19 cellular contexts compared by ENCODE assay signal in genomic region chr7:106012184-106012583, GRCh38. TPM values are rescaled to one million over a fixed set of nuclear protein-coding genes. Genes with fewer than 3 reads are reported as not detected.
A peak's percentile ranks its signal among the peaks of the same experiment; 100 is the strongest.
DNase-seq lines count a peak whose midpoint lies in the region; ATAC-seq, FAIRE-seq and TF ChIP-seq lines count a peak whose summit lies in the region.
"Had no signal": no experiment of that assay in that cellular context is flagged by ENCODE, and none has a peak within 500 bp of the region (broad histone marks: within the 10 kb centered on the region; RNA-seq: fewer than 3 reads in every experiment).

No MANE protein-coding gene starts in this region.

- no peak overlapping the region for H4K8ac ChIP-seq in neuronal stem cell (ENCODE audit: low read depth, low read length)

- intact Hi-C loops in HepG2 (cut with micrococcal nuclease; ENCODE audit: unreplicated experiment) = no loop called here
- intact Hi-C loops in right cardiac atrium (cut with DNase I) = loop anchor here in 3 of 4 donors (10.0 kb wide), 2 partner anchors 247 to 357 kb away; no protein-coding TSS in a partner anchor

- no peak overlapping the region for H3K23ac ChIP-seq in neuronal stem cell (ENCODE audit: low read depth, low read length, poor library complexity)

- no peaks in the 10 kb centered on the region for H3K79me2 ChIP-seq in HepG2 (ENCODE audit: insufficient read depth, low read length)

- H3K36me3 Mint-ChIP-seq in activated naive CD4-positive, alpha-beta T cell treated with anti-CD3 and anti-CD28 coated beads, Interleukin-2, amount 50 U/mL, for 24 hours = peaks cover 6% of the 10 kb centered on the region
- H3K36me3 Mint-ChIP-seq in activated naive CD4-positive, alpha-beta T cell treated with anti-CD3 and anti-CD28 coated beads, Interleukin-2, amount 50 U/mL, for 72 hours = peaks cover 8 to 16% of the 10 kb centered on the region in 2 donors

- no peak for TF ChIP-seq EP300 in gastroesophageal sphincter (IDR thresholded peaks at IDR 0.05)
- no peak for TF ChIP-seq EP300 in HepG2 (IDR thresholded peaks at IDR 0.05; ENCODE audit: low read depth in 2 of 2, low read length in 2 of 2)
- no peak for TF ChIP-seq EP300 in HepG2 (CRISPR knock-in tag; IDR thresholded peaks at IDR 0.05; ENCODE audit: borderline replicate concordance)

- H3K4ac ChIP-seq in neuronal stem cell (ENCODE audit: low read length) = no peak overlapping the region

- H3K4me3 ChIP-seq in gastroesophageal sphincter = no peak overlapping the region
- H3K4me3 ChIP-seq in neuronal stem cell (ENCODE audit: low read length in 2 of 2) = no peak overlapping the region
- no peak overlapping the region for H3K4me3 ChIP-seq in HepG2 (replicated peaks in 1 of 3; ENCODE audit: insufficient read depth in 1 of 3, low read depth in 2 of 3, low read length in 3 of 3)
- H3K4me3 ChIP-seq in right cardiac atrium (ENCODE audit: low read length) = no peak overlapping the region
- H3K4me3 ChIP-seq: GM12878, GM23248 had no signal

- peak overlapping the region in 3 of 4 donors; percentile 74 to 85 (median 76) for H3K27ac ChIP-seq in gastroesophageal sphincter
- H3K27ac ChIP-seq in neuronal stem cell (replicated peaks; ENCODE audit: low read length) = no peak overlapping the region
- no peak overlapping the region for H3K27ac ChIP-seq in HepG2 (ENCODE audit: extremely low read length, insufficient read depth, low read length)
- no peak overlapping the region for H3K27ac ChIP-seq in right cardiac atrium (ENCODE audit: low read length)
- H3K27ac ChIP-seq: GM23248 had no signal

- CTCF ChIA-PET in HepG2 (lab: Yijun Ruan, JAX; ENCODE audit: low intra/inter-chr PET ratio, low total read pairs) = no interaction called here

- no peaks in the 10 kb centered on the region for H3K79me1 ChIP-seq in neuronal stem cell (ENCODE audit: low read depth, low read length)

- in situ Hi-C loops in HepG2 (cut with HindIII; ENCODE audit: extremely low pct_ligation_motif_present, low pct_unique_long_range_greater_than_20kb) = loop anchor here (10.0 kb wide), 1 partner anchor 247 kb away; no protein-coding TSS in a partner anchor

- H3K18ac ChIP-seq in neuronal stem cell (ENCODE audit: low read length) = peak overlapping the region; percentile 35

- no TSS peak for BruUV-seq in HepG2 (replicated peaks; lab: Mats Ljungman, UMichigan)

- H3K9me3 ChIP-seq in gastroesophageal sphincter (no peaks in the 10 kb centered on the region), neuronal stem cell (replicated peaks in 1 of 2; ENCODE audit: control insufficient read depth in 2 of 2, insufficient read depth in 1 of 2, low read depth in 1 of 2, low read length in 2 of 2) (peaks cover 0 to 5% of the 10 kb centered on the region in 2 donors), HepG2 (ENCODE audit: low read length) (no peaks in the 10 kb centered on the region), right cardiac atrium (ENCODE audit: control insufficient read depth, low read length) (no peaks in the 10 kb centered on the region)

- H2BK12ac ChIP-seq in neuronal stem cell (ENCODE audit: low read length) = no peak overlapping the region

- POLR2A ChIA-PET in HepG2 (lab: Yijun Ruan, JAX) = no interaction called here

- peaks cover 8 to 54% (median 20%) of the 10 kb centered on the region in 3 donors for H3K4me1 ChIP-seq in gastroesophageal sphincter
- H3K4me1 ChIP-seq in neuronal stem cell (ENCODE audit: control insufficient read depth in 2 of 2, insufficient read depth in 1 of 2, low read depth in 1 of 2, low read length in 2 of 2) = peaks cover 12 to 14% of the 10 kb centered on the region in 2 donors
- 0 out of 2 replicates have a peak, but pooled peaks cover 10% of the 10 kb centered on the region for H3K4me1 ChIP-seq in HepG2 (ENCODE audit: insufficient read depth, low read length)
- no peaks in the 10 kb centered on the region for H3K4me1 ChIP-seq in right cardiac atrium (ENCODE audit: control insufficient read depth, insufficient read depth, low read length)

- H4K20me1 ChIP-seq in HepG2 (ENCODE audit: insufficient read depth, low read length) = no peaks in the 10 kb centered on the region

- H2AFZ ChIP-seq in neuronal stem cell (ENCODE audit: low read length) (no peak overlapping the region), HepG2 (ENCODE audit: low read length) (no peak overlapping the region)
- H2AFZ ChIP-seq: GM23248 had no signal

- H2AK5ac ChIP-seq in neuronal stem cell (ENCODE audit: low read depth, low read length) = no peak overlapping the region

- H3K9me3 Mint-ChIP-seq in activated naive CD4-positive, alpha-beta T cell treated with anti-CD3 and anti-CD28 coated beads, Interleukin-2, amount 50 U/mL, for 24 hours = peaks cover 6% of the 10 kb centered on the region
- peaks cover 7 to 16% of the 10 kb centered on the region in 2 donors for H3K9me3 Mint-ChIP-seq in activated naive CD4-positive, alpha-beta T cell treated with anti-CD3 and anti-CD28 coated beads, Interleukin-2, amount 50 U/mL, for 72 hours

- H3K4me2 ChIP-seq in neuronal stem cell (ENCODE audit: insufficient read depth, low read length, poor library complexity, severe bottlenecking) = no peak overlapping the region
- no peak overlapping the region for H3K4me2 ChIP-seq in HepG2 (ENCODE audit: low read depth, low read length)

- H3K9ac ChIP-seq in neuronal stem cell (ENCODE audit: low read depth, low read length, poor library complexity) = no peak overlapping the region
- H3K9ac ChIP-seq in HepG2 (ENCODE audit: insufficient read depth, low read depth, low read length) = no peak overlapping the region
- H3K9ac ChIP-seq: GM23248 had no signal

- 86 to 87% methylated on average over 5 of the region's 5 CpGs for WGBS in gastroesophageal sphincter (ENCODE audit: low coverage in 1 of 2), 2 donors
- WGBS in neuronal stem cell (ENCODE audit: extremely low coverage in 2 of 2, insufficient read length in 2 of 2, insufficient replicate concordance in 1 of 2), 2 donors = no CpG with 5 or more reads among the region's 5 CpGs
- 59% methylated on average over 5 of the region's 5 CpGs for WGBS in HepG2 (ENCODE audit: low lambda C conversion rate)
- 81% methylated on average over 5 of the region's 5 CpGs for WGBS in right cardiac atrium

- H3K14ac ChIP-seq in neuronal stem cell (ENCODE audit: low read length) = no peak overlapping the region

- H3K27me3 Mint-ChIP-seq in activated naive CD4-positive, alpha-beta T cell treated with anti-CD3 and anti-CD28 coated beads, Interleukin-2, amount 50 U/mL, for 24 hours = no peaks in the 10 kb centered on the region
- H3K27me3 Mint-ChIP-seq: CD4-positive, alpha-beta T cell had no signal

- no peak overlapping the region for H2BK120ac ChIP-seq in neuronal stem cell (ENCODE audit: low read depth, low read length)

- TF ChIP-seq CTCF in gastroesophageal sphincter (IDR thresholded peaks at IDR 0.05) = no peak
- TF ChIP-seq CTCF in HepG2 (CRISPR knock-in tag; IDR thresholded peaks at IDR 0.05) = no peak

- H4K91ac ChIP-seq in neuronal stem cell (ENCODE audit: low read depth, low read length, poor library complexity) = no peak overlapping the region

- no peak for TF ChIP-seq RAD21 in HepG2 (CRISPR knock-in tag; IDR thresholded peaks at IDR 0.05)

- no peak overlapping the region for H2BK5ac ChIP-seq in neuronal stem cell (ENCODE audit: low read length)

- no peak for ATAC-seq in activated naive CD4-positive, alpha-beta T cell treated with anti-CD3 and anti-CD28 coated beads, Interleukin-2, amount 50 U/mL, for 72 hours
- ATAC-seq in gastroesophageal sphincter (no peak), HepG2 (no peak), right cardiac atrium (no peak), HG02759 (IDR thresholded peaks at IDR 0.05; ENCODE audit: unreplicated experiment) (no peak)
- ATAC-seq: GM12878 had no signal

- no peak overlapping the region for H2BK15ac ChIP-seq in neuronal stem cell (ENCODE audit: low read length)

- no peak for DNase-seq in activated naive CD4-positive, alpha-beta T cell treated with anti-CD3 and anti-CD28 coated beads, Interleukin-2, amount 50 U/mL, for 72 hours (ENCODE audit: low spot score in 2 of 2)
- DNase-seq in neuronal stem cell (ENCODE audit: low spot score) = no peak
- no peak for DNase-seq in HepG2 (ENCODE audit: low spot score)
- no peak for DNase-seq in NCI-H2196 treated with DMSO at 0.1 percent for 48 hours (lab: John Stamatoyannopoulos, UW; ENCODE audit: unreplicated experiment)
- no peak for DNase-seq in right cardiac atrium
- DNase-seq: 8988T; Calu3; CD4-positive, alpha-beta T cell; GF-D8; NCI-H1092 treated with DMSO at 0.1 percent for 48 hours; NCI-H2081; NCI-H2171 treated with DMSO at 0.1 percent for 48 hours; NK-92 treated with Interleukin-12 subunit alpha and Interleukin-12 subunit beta, amount 100 ng/mL, for 24 hours; SHP77 had no signal

- H3K36me3 ChIP-seq in gastroesophageal sphincter = no peaks in the 10 kb centered on the region
- no peaks in the 10 kb centered on the region for H3K36me3 ChIP-seq in neuronal stem cell (replicated peaks in 1 of 2; ENCODE audit: control insufficient read depth in 2 of 2, insufficient read depth in 2 of 2, low read length in 2 of 2)
- H3K36me3 ChIP-seq in HepG2 (replicated peaks in 1 of 2; ENCODE audit: control insufficient read depth in 1 of 2, insufficient read depth in 2 of 2, low read length in 2 of 2) = no peaks in the 10 kb centered on the region

- peak overlapping the region; percentile 9 for H3K4me3 Mint-ChIP-seq in activated naive CD4-positive, alpha-beta T cell treated with anti-CD3 and anti-CD28 coated beads, Interleukin-2, amount 50 U/mL, for 24 hours
- H3K4me3 Mint-ChIP-seq: CD4-positive, alpha-beta T cell had no signal

- TF ChIP-seq POLR2A in gastroesophageal sphincter (IDR thresholded peaks at IDR 0.05) = no peak
- TF ChIP-seq POLR2A in HepG2 (IDR thresholded peaks at IDR 0.05; ENCODE audit: insufficient read depth in 1 of 2, low read depth in 2 of 2, low read length in 2 of 2) = no peak

- H3K4me1 Mint-ChIP-seq in activated naive CD4-positive, alpha-beta T cell treated with anti-CD3 and anti-CD28 coated beads, Interleukin-2, amount 50 U/mL, for 24 hours = peaks cover 66% of the 10 kb centered on the region

- H3K27me3 ChIP-seq in gastroesophageal sphincter (no peaks in the 10 kb centered on the region), neuronal stem cell (ENCODE audit: control insufficient read depth in 3 of 3, insufficient read depth in 3 of 3, low read depth in 1 of 3, low read length in 3 of 3) (no peaks in the 10 kb centered on the region), HepG2 (ENCODE audit: control insufficient read depth in 1 of 2, insufficient read depth in 2 of 2, low read length in 2 of 2) (no peaks in the 10 kb centered on the region), right cardiac atrium (ENCODE audit: control insufficient read depth, insufficient read depth) (no peaks in the 10 kb centered on the region)

- H3K27ac Mint-ChIP-seq in activated naive CD4-positive, alpha-beta T cell treated with anti-CD3 and anti-CD28 coated beads, Interleukin-2, amount 50 U/mL, for 24 hours = peak overlapping the region; percentile 68
- no peak overlapping the region for H3K27ac Mint-ChIP-seq in activated naive CD4-positive, alpha-beta T cell treated with anti-CD3 and anti-CD28 coated beads, Interleukin-2, amount 50 U/mL, for 72 hours
- H3K27ac Mint-ChIP-seq: CD4-positive, alpha-beta T cell had no signal

- no peak for FAIRE-seq in HepG2 (lab: Jason Lieb, UNC)
- FAIRE-seq: GM12878 had no signal

RNA-seq across cellular contexts. Expression of gene CDHR3, which starts 49.1 kb away (rescaled TPM):
- total RNA-seq in activated naive CD4-positive, alpha-beta T cell treated with anti-CD3 and anti-CD28 coated beads, Interleukin-2, amount 50 U/mL, for 72 hours = under 1 TPM; 0.45 to 0.71 TPM
- total RNA-seq in gastroesophageal sphincter = 10 to 100 TPM in 3 of 4 donors, 1 to 10 TPM in 1; 4.3 to 29.5 (median 27.0) TPM
- 2.4 TPM for polyA plus RNA-seq in neuronal stem cell (2013, experiment 1 of 2)
- 2.8 TPM for polyA plus RNA-seq in neuronal stem cell (2013, experiment 2 of 2)
- 8.2 and 11.8 TPM in 2 replicates for total RNA-seq in HepG2 (2016; rRNA removed; fragmentation: Illumina TruSeq; extraction: Trizol)
- 12.8 and 13.7 TPM in 2 replicates for total RNA-seq in HepG2 (2016; cell fraction: cytosol; rRNA removed; fragmentation: Illumina TruSeq; extraction: Trizol; ENCODE audit: low read depth)
- 7.2 and 11.7 TPM in 2 replicates for total RNA-seq in HepG2 (2016; cell fraction: insoluble cytoplasmic fraction; rRNA removed; fragmentation: Illumina TruSeq; extraction: Trizol)
- 15.8 and 18.0 TPM in 2 replicates for total RNA-seq in HepG2 (2016; cell fraction: membrane; rRNA removed; fragmentation: Illumina TruSeq; extraction: Trizol)
- total RNA-seq in HepG2 (2016; cell fraction: nucleus; rRNA removed; fragmentation: Illumina TruSeq; extraction: Trizol) = 32.7 and 38.3 TPM in 2 replicates
- polyA plus RNA-seq in HepG2 (2011; rRNA removed) = 6.5 and 8.5 TPM in 2 replicates
- 5.2 and 5.9 TPM in 2 replicates for polyA plus RNA-seq in HepG2 (2011; cell fraction: cytosol; rRNA removed)
- polyA plus RNA-seq in HepG2 (2011; cell fraction: nucleus; rRNA removed) = 20.4 and 24.1 TPM in 2 replicates
- 7.1 and 8.1 TPM in 2 replicates for polyA plus RNA-seq in HepG2 (2012)
- 10.9 and 11.4 TPM in 2 replicates for polyA plus RNA-seq in HepG2 (2016; cell fraction: cytosol; fragmentation: Illumina TruSeq; extraction: Trizol; ENCODE audit: low read depth)
- 7.0 and 7.8 TPM in 2 replicates for polyA plus RNA-seq in HepG2 (2016; cell fraction: insoluble cytoplasmic fraction; fragmentation: Illumina TruSeq; extraction: Trizol; ENCODE audit: low read depth)
- polyA plus RNA-seq in HepG2 (2016; cell fraction: membrane; fragmentation: Illumina TruSeq; extraction: Trizol; ENCODE audit: low read depth) = 10.8 and 12.6 TPM in 2 replicates
- 26.2 and 34.5 TPM in 2 replicates for polyA plus RNA-seq in HepG2 (2016; cell fraction: nucleus; fragmentation: Illumina TruSeq; extraction: Trizol; ENCODE audit: insufficient read depth, low read depth)
- polyA minus RNA-seq in HepG2 (2011; rRNA and poly(A)+ RNA removed; ENCODE audit: low replicate concordance) = 2.5 and 8.1 TPM in 2 replicates
- polyA minus RNA-seq in HepG2 (2011; cell fraction: cytosol; rRNA and poly(A)+ RNA removed) = 3.3 and 4.7 TPM in 2 replicates
- 54.2 and 68.8 TPM in 2 replicates for polyA minus RNA-seq in HepG2 (2011; cell fraction: nucleus; rRNA and poly(A)+ RNA removed)
- under 1 TPM; 0.45 to 0.85 (median 0.62) TPM for total RNA-seq in right cardiac atrium
- polyA plus RNA-seq in right cardiac atrium = 0.86 TPM

Comparison
In these comparisons a context has a peak if more than half of its experiments do, and no peak if none do; other contexts are left out.
1. H3K27ac ChIP-seq: peak in gastroesophageal sphincter (3 of 4); none in neuronal stem cell (single experiment), HepG2 (single experiment) and right cardiac atrium (single experiment).